ENCODE assay signal across 17 cellular contexts in the genomic region with DNA sequence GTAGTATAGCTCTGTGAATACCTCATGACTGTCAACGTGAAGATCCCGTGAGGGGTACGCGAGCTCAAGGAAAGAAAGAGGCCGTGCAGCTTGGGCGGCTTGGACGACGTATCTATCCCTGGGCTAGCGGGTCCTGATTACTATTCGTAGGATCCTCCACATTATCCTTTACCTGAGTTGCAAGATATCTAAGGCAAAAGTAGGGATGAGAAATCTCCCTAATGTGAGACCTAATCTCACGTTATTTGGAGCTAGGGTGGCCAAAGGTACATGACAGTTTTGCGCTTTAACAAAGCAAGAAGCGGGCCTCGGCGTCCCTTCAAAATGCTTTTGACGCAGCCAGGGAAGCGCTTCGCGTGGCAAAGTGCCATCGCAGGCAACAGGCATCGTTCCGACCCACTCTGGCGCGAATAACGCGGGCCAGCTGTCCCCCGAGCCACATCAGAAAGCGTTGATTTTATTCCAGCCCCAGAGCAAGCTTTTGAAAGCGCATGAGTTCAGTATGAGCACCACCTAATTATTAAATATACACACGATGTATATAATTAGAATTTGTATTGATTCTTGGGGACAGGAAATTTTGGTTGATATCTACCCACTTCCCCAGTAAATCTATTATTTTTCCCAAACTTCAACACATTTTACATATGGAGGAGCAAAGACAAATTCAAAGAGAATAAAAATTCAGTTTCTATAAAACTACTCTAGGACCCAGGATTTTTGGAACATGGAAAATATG. TPM values are rescaled to one million over a fixed set of nuclear protein-coding genes. Genes with fewer than 3 reads are reported as not detected.
DNase-seq lines count a peak whose midpoint lies in the region; ATAC-seq, FAIRE-seq and TF ChIP-seq lines count a peak whose summit lies in the region.
"Had no signal": no experiment of that assay in that cellular context is flagged by ENCODE, and none has a peak within 500 bp of the region (broad histone marks: within the 10 kb centered on the region; RNA-seq: fewer than 3 reads in every experiment).

No MANE protein-coding gene starts in this region.

- TF ChIP-seq EP300 in HepG2 (IDR thresholded peaks at IDR 0.05; ENCODE audit: low read depth in 2 of 2, low read length in 2 of 2): no peak
- TF ChIP-seq EP300 in HepG2 (CRISPR knock-in tag; IDR thresholded peaks at IDR 0.05; ENCODE audit: borderline replicate concordance): no peak
- TF ChIP-seq EP300 in stomach (IDR thresholded peaks at IDR 0.05): no peak

- H3K27me3 ChIP-seq in left ventricle myocardium inferior (ENCODE audit: low read depth) (peaks cover 100% of the 10 kb centered on the region), HepG2 (ENCODE audit: control insufficient read depth in 1 of 2, insufficient read depth in 2 of 2, low read length in 2 of 2) (peaks cover 10 to 74% of the 10 kb centered on the region in 2 experiments), stomach (peaks cover 50 to 100% (median 94%) of the 10 kb centered on the region in 3 donors)

- H3K27me3 Mint-ChIP-seq in activated T-cell treated with anti-CD3 and anti-CD28 coated beads, Interleukin-2, amount 50 U/mL, for 72 hours (ENCODE audit: low read depth): peaks cover 84% of the 10 kb centered on the region
- peaks cover 45 to 68% (median 67%) of the 10 kb centered on the region in 3 donors for H3K27me3 Mint-ChIP-seq in immature natural killer cell (ENCODE audit: low read depth in 3 of 3)

- 54% methylated on average over 12 of the region's 30 CpGs for WGBS in HepG2 (ENCODE audit: low lambda C conversion rate)
- WGBS in stomach, 5 donors: 9 to 13% (median 10%) methylated on average over 30 of the region's 30 CpGs

- no peak for TF ChIP-seq CTCF in left ventricle myocardium inferior (IDR thresholded peaks at IDR 0.05; ENCODE audit: borderline replicate concordance)
- no peak for TF ChIP-seq CTCF in HepG2 (CRISPR knock-in tag; IDR thresholded peaks at IDR 0.05)
- TF ChIP-seq CTCF in stomach (IDR thresholded peaks at IDR 0.05): no peak

- H3K27ac Mint-ChIP-seq in activated T-cell treated with anti-CD3 and anti-CD28 coated beads, Interleukin-2, amount 50 U/mL, for 72 hours: no peak overlapping the region
- H3K27ac Mint-ChIP-seq in immature natural killer cell: peak overlapping the region in 1 of 6 donors; percentile 73

- POLR2A ChIA-PET in HepG2 (lab: Yijun Ruan, JAX): no interaction called here

- H3K9me3 ChIP-seq in left ventricle myocardium inferior (replicated peaks): no peaks in the 10 kb centered on the region
- no peaks in the 10 kb centered on the region for H3K9me3 ChIP-seq in HepG2 (ENCODE audit: low read length)
- H3K9me3 ChIP-seq in stomach: no peaks in the 10 kb centered on the region
- H3K9me3 ChIP-seq: BE2C, Peyer's patch had no signal

- H2AFZ ChIP-seq in HepG2 (ENCODE audit: low read length): no peak overlapping the region

- no peak overlapping the region for H3K9ac ChIP-seq in HepG2 (ENCODE audit: insufficient read depth, low read depth, low read length)

- no peaks in the 10 kb centered on the region for H4K20me1 ChIP-seq in HepG2 (ENCODE audit: insufficient read depth, low read length)

- no peak for DNase-seq in left ventricle myocardium inferior
- DNase-seq in cardiac septum (ENCODE audit: low spot score): no peak
- DNase-seq in activated T-cell treated with anti-CD3 and anti-CD28 coated beads, Interleukin-2, amount 50 U/mL, for 72 hours: no peak
- DNase-seq in immature natural killer cell: no peak
- DNase-seq in HepG2 (ENCODE audit: low spot score): no peak
- DNase-seq in NCI-H226: no peak
- no peak for DNase-seq in stimulated activated CD8-positive, alpha-beta memory T cell treated with anti-CD3 and anti-CD28 coated beads, Interleukin-4, amount 100 ng/mL, for 48 hours
- no peak for DNase-seq in stomach
- DNase-seq: activated effector memory CD4-positive, alpha-beta T cell treated with Interleukin-2 at 50 U/mL for 16 hours; BE2C; effector CD4-positive, alpha-beta T cell; NCI-H2029 treated with DMSO at 0.1 percent for 48 hours; NCI-H69; Peyer's patch; stimulated activated CD4-positive, alpha-beta T cell treated with anti-CD3 and anti-CD28 coated beads, Interleukin-4, amount 100 ng/mL, for 1 hour had no signal

- no peak overlapping the region for H3K4me2 ChIP-seq in HepG2 (ENCODE audit: low read depth, low read length)

- no peaks in the 10 kb centered on the region for H3K36me3 ChIP-seq in left ventricle myocardium inferior
- H3K36me3 ChIP-seq in HepG2 (replicated peaks in 1 of 2; ENCODE audit: control insufficient read depth in 1 of 2, insufficient read depth in 2 of 2, low read length in 2 of 2): no peaks in the 10 kb centered on the region
- no peaks in the 10 kb centered on the region for H3K36me3 ChIP-seq in stomach
- H3K36me3 ChIP-seq: BE2C, Peyer's patch had no signal

- no TSS peak for BruUV-seq in HepG2 (replicated peaks; lab: Mats Ljungman, UMichigan)

- peaks cover 61% of the 10 kb centered on the region for H3K4me1 ChIP-seq in left ventricle myocardium inferior
- peaks cover 51% of the 10 kb centered on the region for H3K4me1 ChIP-seq in HepG2 (ENCODE audit: insufficient read depth, low read length)
- H3K4me1 ChIP-seq in stomach: peaks cover 36 to 60% (median 50%) of the 10 kb centered on the region in 4 donors
- H3K4me1 ChIP-seq: BE2C had no signal

- in situ Hi-C loops in HepG2 (cut with HindIII; ENCODE audit: extremely low pct_ligation_motif_present, low pct_unique_long_range_greater_than_20kb): no loop called here

- CTCF ChIA-PET in HepG2 (lab: Yijun Ruan, JAX; ENCODE audit: low intra/inter-chr PET ratio, low total read pairs): no interaction called here

- intact Hi-C loops in left ventricle myocardium inferior (cut with micrococcal nuclease): no loop called here
- intact Hi-C loops in cardiac septum (cut with DNase I): no loop called here
- intact Hi-C loops in HepG2 (cut with micrococcal nuclease; ENCODE audit: unreplicated experiment): no loop called here
- intact Hi-C loops in stomach (cut with DNase I; ENCODE audit: low total_unique reads): no loop called here

- no peak for ATAC-seq in activated T-cell treated with anti-CD3 and anti-CD28 coated beads, Interleukin-2, amount 50 U/mL, for 72 hours (replicated peaks in 1 of 2)
- no peak for ATAC-seq in HepG2
- ATAC-seq: activated CD4-positive, CD25-positive, alpha-beta regulatory T cell treated with anti-CD3 and anti-CD28 coated beads, Interleukin-2, amount 50 U/mL, for 24 hours had no signal

- H3K9me3 Mint-ChIP-seq in activated T-cell treated with anti-CD3 and anti-CD28 coated beads, Interleukin-2, amount 50 U/mL, for 72 hours: no peaks in the 10 kb centered on the region
- H3K9me3 Mint-ChIP-seq in immature natural killer cell: peaks cover 0 to 2% (median 0%) of the 10 kb centered on the region in 6 donors

- TF ChIP-seq RAD21 in HepG2 (CRISPR knock-in tag; IDR thresholded peaks at IDR 0.05): no peak

- H3K4me1 Mint-ChIP-seq in activated T-cell treated with anti-CD3 and anti-CD28 coated beads, Interleukin-2, amount 50 U/mL, for 72 hours (ENCODE audit: low read depth): peaks cover 56% of the 10 kb centered on the region
- peaks cover 54 to 60% of the 10 kb centered on the region in 2 donors for H3K4me1 Mint-ChIP-seq in immature natural killer cell

- peaks cover 2 to 4% of the 10 kb centered on the region in 2 donors for H3K36me3 Mint-ChIP-seq in activated T-cell treated with anti-CD3 and anti-CD28 coated beads, Interleukin-2, amount 50 U/mL, for 72 hours (ENCODE audit: insufficient read depth in 2 of 2)
- H3K36me3 Mint-ChIP-seq in immature natural killer cell: peaks cover 0 to 6% (median 6%) of the 10 kb centered on the region in 3 donors

- H3K27ac ChIP-seq in left ventricle myocardium inferior (replicated peaks) (no peak overlapping the region), HepG2 (ENCODE audit: extremely low read length, insufficient read depth, low read length) (no peak overlapping the region), stomach (no peak overlapping the region)
- H3K27ac ChIP-seq: Peyer's patch had no signal

- no peak for FAIRE-seq in HepG2 (lab: Jason Lieb, UNC)
- FAIRE-seq: urothelium cell line had no signal

- TF ChIP-seq POLR2A in HepG2 (IDR thresholded peaks at IDR 0.05; ENCODE audit: insufficient read depth in 1 of 2, low read depth in 2 of 2, low read length in 2 of 2) (no peak), stomach (IDR thresholded peaks at IDR 0.05) (no peak)

- peak overlapping the region; percentile 89 to 90 for H3K4me3 Mint-ChIP-seq in activated T-cell treated with anti-CD3 and anti-CD28 coated beads, Interleukin-2, amount 50 U/mL, for 72 hours
- H3K4me3 Mint-ChIP-seq in immature natural killer cell: peak overlapping the region; percentile 87 to 99 (median 99)

- H3K4me3 ChIP-seq in left ventricle myocardium inferior: peak overlapping the region; percentile 64
- H3K4me3 ChIP-seq in HepG2 (replicated peaks in 1 of 3; ENCODE audit: insufficient read depth in 1 of 3, low read depth in 2 of 3, low read length in 3 of 3): no peak overlapping the region
- H3K4me3 ChIP-seq in stomach: no peak overlapping the region
- H3K4me3 ChIP-seq: Peyer's patch had no signal

- no peaks in the 10 kb centered on the region for H3K79me2 ChIP-seq in HepG2 (ENCODE audit: insufficient read depth, low read length)

RNA-seq across cellular contexts. Expression of a gene that starts 2.5 kb away (rescaled TPM):
- total RNA-seq in left ventricle myocardium inferior (0.14 TPM), cardiac septum (not detected), HepG2 (2016; rRNA removed; fragmentation: Illumina TruSeq; extraction: Trizol) (0.11 and 0.28 TPM in 2 replicates), stomach (under 1 TPM in 2 of 5 donors, not detected in 3; 0.55 to 0.58 TPM)
- total RNA-seq in activated T-cell treated with anti-CD3 and anti-CD28 coated beads, Interleukin-2, amount 50 U/mL, for 72 hours: 1 to 10 TPM; 1.2 to 7.2 TPM
- polyA plus RNA-seq in immature natural killer cell (100 to 1,000 TPM in 2 of 3 donors, 10 to 100 TPM in 1; 96.5 to 189 (median 158) TPM), HepG2 (2011; rRNA removed) (0.10 and 0.12 TPM in 2 replicates), stomach (under 1 TPM in 2 of 3 donors, not detected in 1; 0.10 to 0.12 TPM)
- total RNA-seq in HepG2 (2016; cell fraction: cytosol; rRNA removed; fragmentation: Illumina TruSeq; extraction: Trizol; ENCODE audit: low read depth): 0.09 TPM in 1 of 2 replicates, not detected in the other
- total RNA-seq in HepG2 (2016; cell fraction: insoluble cytoplasmic fraction; rRNA removed; fragmentation: Illumina TruSeq; extraction: Trizol): 0.15 and 0.24 TPM in 2 replicates
- 0.06 and 0.10 TPM in 2 replicates for total RNA-seq in HepG2 (2016; cell fraction: membrane; rRNA removed; fragmentation: Illumina TruSeq; extraction: Trizol)
- not detected in 2 replicates for total RNA-seq in HepG2 (2016; cell fraction: nucleus; rRNA removed; fragmentation: Illumina TruSeq; extraction: Trizol)
- 0.05 and 0.12 TPM in 2 replicates for polyA plus RNA-seq in HepG2 (2011; cell fraction: cytosol; rRNA removed)
- 0.05 and 0.09 TPM in 2 replicates for polyA plus RNA-seq in HepG2 (2011; cell fraction: nucleus; rRNA removed)
- polyA plus RNA-seq in HepG2 (2012): 0.04 TPM in 1 of 2 replicates, not detected in the other
- 0.06 TPM in 1 of 2 replicates, not detected in the other for polyA plus RNA-seq in HepG2 (2016; cell fraction: cytosol; fragmentation: Illumina TruSeq; extraction: Trizol; ENCODE audit: low read depth)
- 0.27 and 0.40 TPM in 2 replicates for polyA plus RNA-seq in HepG2 (2016; cell fraction: insoluble cytoplasmic fraction; fragmentation: Illumina TruSeq; extraction: Trizol; ENCODE audit: low read depth)
- polyA plus RNA-seq in HepG2 (2016; cell fraction: membrane; fragmentation: Illumina TruSeq; extraction: Trizol; ENCODE audit: low read depth): not detected in 2 replicates
- polyA plus RNA-seq in HepG2 (2016; cell fraction: nucleus; fragmentation: Illumina TruSeq; extraction: Trizol; ENCODE audit: insufficient read depth, low read depth): 0.36 TPM in 1 of 2 replicates, not detected in the other
- 0.10 and 0.63 TPM in 2 replicates for polyA minus RNA-seq in HepG2 (2011; rRNA and poly(A)+ RNA removed; ENCODE audit: low replicate concordance)
- 0.18 TPM in 1 of 2 replicates, not detected in the other for polyA minus RNA-seq in HepG2 (2011; cell fraction: cytosol; rRNA and poly(A)+ RNA removed)
- 0.25 and 0.26 TPM in 2 replicates for polyA minus RNA-seq in HepG2 (2011; cell fraction: nucleus; rRNA and poly(A)+ RNA removed)
